Comparison of ENCODE assay signal across 26 cellular contexts in the genomic region with DNA sequence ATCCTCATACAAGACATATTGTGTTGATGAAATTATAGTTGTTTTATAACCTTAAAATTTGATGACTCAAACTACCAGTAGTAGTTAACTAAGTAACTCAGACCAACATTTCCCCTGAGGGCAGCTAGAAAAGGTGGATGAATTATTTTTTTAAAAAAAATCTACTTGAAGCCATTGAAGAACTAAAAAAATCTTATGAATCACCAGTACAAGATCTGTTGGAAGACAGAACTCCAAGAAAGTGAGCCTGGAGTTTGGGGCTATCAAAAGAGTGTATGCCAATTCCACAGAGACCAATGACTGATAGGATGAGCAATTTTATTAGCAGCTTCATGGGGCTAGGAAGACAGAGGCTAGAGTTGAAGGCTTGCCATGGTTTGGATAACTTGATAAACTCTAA.
"Had no signal": no experiment of that assay in that cellular context is flagged by ENCODE, and none has a peak within 500 bp of the region (broad histone marks: within the 10 kb centered on the region; RNA-seq: fewer than 3 reads in every experiment).

No MANE protein-coding gene starts in this region.

- H3K4me3 ChIP-seq: K562, Peyer's patch had no signal

- H3K4me1 ChIP-seq: Peyer's patch had no signal

- H3K9me3 ChIP-seq: Peyer's patch had no signal

- H3K36me3 ChIP-seq: Peyer's patch had no signal

- ATAC-seq: activated T-helper 17 cell treated with anti-CD3 and anti-CD28 coated beads, Interleukin-2, amount 50 U/mL, for 72 hours; K562; T-cell had no signal

- H3K27me3 ChIP-seq: Peyer's patch had no signal

- DNase-seq: activated CD4-positive, alpha-beta memory T cell treated with anti-CD3 and anti-CD28 coated beads, Interleukin-2, amount 10 ng/mL, durations not matched to agents 7 days and 5 days; activated CD4-positive, alpha-beta T cell treated with anti-CD3 and anti-CD28 coated beads, Interleukin-2, amount 10 ng/mL, durations not matched to agents 7 days and 5 days; activated CD4-positive, CD25-positive, alpha-beta regulatory T cell; activated gamma-delta T cell; activated naive CD4-positive, alpha-beta T cell treated with anti-CD3 and anti-CD28 coated beads for 36 hours; activated T-cell treated with anti-CD3 and anti-CD28 coated beads for 4 hours; activated T-cell treated with anti-CD3 and anti-CD28 coated beads, Interleukin-2, amount 50 U/mL, for 48 hours; amygdala; cerebellar nuclear complex; Karpas-422; NCI-H1092; NCI-H1417; NCI-H1694; NCI-H2029; NCI-H2107; NCI-H345; NCI-H510A treated with DMSO at 0.1 percent for 48 hours; NCI-H69; NK-92 treated with Interleukin-12 subunit alpha and Interleukin-12 subunit beta, amount 100 ng/mL, for 24 hours; Peyer's patch; SHP77 treated with DMSO at 0.1 percent for 48 hours; T-cell; T-helper 2 cell had no signal

- H3K27ac ChIP-seq: Peyer's patch, VCaP had no signal
